7 cellular contexts compared by ENCODE assay signal in genomic region chr22:46296257-46297150, GRCh38. TPM values are rescaled to one million over a fixed set of nuclear protein-coding genes. Genes with fewer than 3 reads are reported as not detected.
DNase-seq lines count a peak whose midpoint lies in the region; ATAC-seq and TF ChIP-seq lines count a peak whose summit lies in the region.

GTSE1 (plus strand) TSS chr22:46296870; CDS start chr22:46297401, 531 bp downstream.

- ATAC-seq in GM18505 (IDR thresholded peaks at IDR 0.05; ENCODE audit: unreplicated experiment) (peak; percentile 85), HG02973 (IDR thresholded peaks at IDR 0.05; ENCODE audit: unreplicated experiment) (peak; percentile 87)

- in situ Hi-C loops in astrocyte of the cerebellum (cut with HindIII; ENCODE audit: low sequenced_read_pairs) = no loop called here

- H3K4me3 ChIP-seq in astrocyte of the cerebellum (ENCODE audit: low read depth, low read length) = peak within 1 kb of the TSS; percentile 74

- DNase-seq in NCI-H2029 (lab: John Stamatoyannopoulos, UW) (peak; percentile 93), T-helper 22 cell (ENCODE audit: low read depth) (peak; percentile 96), astrocyte of the cerebellum (ENCODE audit: low read depth) (peak; percentile 91), hepatic stellate cell (ENCODE audit: low spot score) (peak; percentile 100), renal cortical epithelial cell (ENCODE audit: low read depth) (peak; percentile 94)

- peak; percentile 2 for TF ChIP-seq CTCF in astrocyte of the cerebellum (IDR thresholded peaks at IDR 0.05; ENCODE audit: low read depth, low read length, missing control alignments)

- peak; percentile 90 for TF ChIP-seq POLR2A in GM18505 (IDR thresholded peaks at IDR 0.05; ENCODE audit: borderline replicate concordance, extremely low read depth, insufficient read depth, insufficient read length)

RNA-seq across cellular contexts. Expression of gene GTSE1, which starts in this region (rescaled TPM):
- 0.20 and 3.3 TPM in 2 replicates for total RNA-seq in renal cortical epithelial cell

Comparison
In these comparisons a context has a peak if more than half of its experiments do, and no peak if none do; other contexts are left out.
1. Peak in every context shown above with its lines: DNase-seq, ATAC-seq and H3K4me3 ChIP-seq.